8 cellular contexts compared by ENCODE assay signal in genomic region chr15:41936649-41937567, GRCh38. TPM values are rescaled to one million over a fixed set of nuclear protein-coding genes. Genes with fewer than 3 reads are reported as not detected.
DNase-seq lines count a peak whose midpoint lies in the region; FAIRE-seq lines count a peak whose summit lies in the region.

No MANE protein-coding gene starts in this region.

- no peak for FAIRE-seq in RCC 7860 (lab: Jason Lieb, UNC)

- DNase-seq in A172 (ENCODE audit: low spot score) (peak; percentile 83), RCC 7860 (ENCODE audit: low spot score) (peak; percentile 39), activated gamma-delta T cell treated with Interleukin-2 at 50 U/mL for 16 hours (peak; percentile 75), medulla oblongata (ENCODE audit: extremely low spot score) (peak; percentile 77), COLO668 (lab: John Stamatoyannopoulos, UW; ENCODE audit: unreplicated experiment) (no peak), germinal center (ENCODE audit: low spot score) (no peak), NOMO-1 treated with DMSO at 0.1 percent for 48 hours (lab: John Stamatoyannopoulos, UW; ENCODE audit: unreplicated experiment) (no peak)
- peak; percentile 47 for DNase-seq in stimulated activated CD8-positive, alpha-beta memory T cell treated with anti-CD3 and anti-CD28 coated beads, Interleukin-7, amount 100 ng/mL, for 24 hours (ENCODE audit: low read depth)

RNA-seq across cellular contexts. Expression of gene EHD4, which starts 35.4 kb away (rescaled TPM):
- total RNA-seq in A172 (2014; rRNA removed; shearing (Covaris generic)) = 15.4 and 15.5 TPM in 2 replicates

RNA-seq across cellular contexts. Expression of gene SPTBN5, which starts 43.1 kb away (rescaled TPM):
- total RNA-seq in A172 (2014; rRNA removed; shearing (Covaris generic)) = 0.16 and 0.22 TPM in 2 replicates

Comparison
In these comparisons a context has a peak if more than half of its experiments do, and no peak if none do; other contexts are left out.
1. DNase-seq: peak in A172 (single experiment), RCC 7860 (single experiment), activated gamma-delta T cell treated with Interleukin-2 at 50 U/mL for 16 hours (single experiment), medulla oblongata (single experiment) and stimulated activated CD8-positive, alpha-beta memory T cell treated with anti-CD3 and anti-CD28 coated beads, Interleukin-7, amount 100 ng/mL, for 24 hours (single experiment); none in COLO668 (single experiment), germinal center (single experiment) and NOMO-1 treated with DMSO at 0.1 percent for 48 hours (single experiment).